16 cellular contexts compared by ENCODE assay signal in genomic region chr4:133156556-133156955, GRCh38. TPM values are rescaled to one million over a fixed set of nuclear protein-coding genes. Genes with fewer than 3 reads are reported as not detected.
DNase-seq lines count a peak whose midpoint lies in the region; ATAC-seq and TF ChIP-seq lines count a peak whose summit lies in the region.
"Had no signal": no experiment of that assay in that cellular context is flagged by ENCODE, and none has a peak within 500 bp of the region (broad histone marks: within the 10 kb centered on the region; RNA-seq: fewer than 3 reads in every experiment).

No MANE protein-coding gene starts in this region.

- H3F3A ChIP-seq in Loucy (ENCODE audit: low read depth), result no peaks in the 10 kb centered on the region
- no peaks in the 10 kb centered on the region for H3F3A ChIP-seq in neural cell (ENCODE audit: insufficient read depth, low read length, poor library complexity, severe bottlenecking)

- H3K4me3 ChIP-seq in Loucy (ENCODE audit: low read length, poor library complexity, severe bottlenecking), result no peak overlapping the region
- H3K4me3 ChIP-seq in neural cell (ENCODE audit: low read length), result peak overlapping the region; percentile 81
- H3K4me3 ChIP-seq: PC-9 had no signal

- peaks cover 12% of the 10 kb centered on the region for H3K27me3 Mint-ChIP-seq in brain

- TF ChIP-seq CTCF in Loucy (conservative IDR thresholded peaks at IDR 0.05; ENCODE audit: low read length) (no peak), brain (conservative IDR thresholded peaks at IDR 0.05) (no peak), neural cell (IDR thresholded peaks at IDR 0.05; ENCODE audit: poor library complexity, severe bottlenecking) (no peak)

- in situ Hi-C loops in ACHN (cut with HindIII; ENCODE audit: low pct_ligation_motif_present, low pct_unique_long_range_greater_than_20kb, low sequenced_read_pairs), result no loop called here

- H3K27me3 ChIP-seq in Loucy (ENCODE audit: insufficient read depth, low read length, poor library complexity, severe bottlenecking) (no peaks in the 10 kb centered on the region), neural cell (ENCODE audit: insufficient read depth, low read depth, low read length) (peaks cover 15% of the 10 kb centered on the region)
- H3K27me3 ChIP-seq: BE2C had no signal

- H3K9ac ChIP-seq in Loucy (ENCODE audit: low read depth, low read length, poor library complexity, severe bottlenecking) (no peak overlapping the region), neural cell (ENCODE audit: low read length) (no peak overlapping the region)

- peaks cover 15% of the 10 kb centered on the region for H3K4me1 ChIP-seq in Loucy (ENCODE audit: insufficient read depth, low read length, poor library complexity, severe bottlenecking)

- no peak overlapping the region for H3K4me2 ChIP-seq in Loucy (ENCODE audit: low read depth, low read length, poor library complexity, severe bottlenecking)
- no peak overlapping the region for H3K4me2 ChIP-seq in neural cell (ENCODE audit: low read length)
- H3K4me2 ChIP-seq: PC-9 had no signal

- H3K9me3 ChIP-seq in Loucy (ENCODE audit: insufficient read depth, low read depth, low read length), result no peaks in the 10 kb centered on the region; the same call in 1 of the 2 replicates
- H3K9me3 ChIP-seq in neural cell (ENCODE audit: low read length), result no peaks in the 10 kb centered on the region
- H3K9me3 ChIP-seq: BE2C had no signal

- DNase-seq in left lobe of liver (ENCODE audit: low spot score) (no peak), NCI-H1694 (lab: John Stamatoyannopoulos, UW) (no peak), ACHN (no peak)
- DNase-seq: CD4-positive, alpha-beta memory T cell; Karpas-422; NCI-H1436; NCI-H2081 treated with DMSO at 0.1 percent for 48 hours; NCI-H226; NCI-H526; PC-9 had no signal

- H3K79me2 ChIP-seq in Loucy (ENCODE audit: insufficient read depth, low read length) (no peaks in the 10 kb centered on the region), neural cell (replicated peaks; ENCODE audit: insufficient read depth, low read length) (no peaks in the 10 kb centered on the region)

- peaks cover 3% of the 10 kb centered on the region for H3K36me3 Mint-ChIP-seq in brain

- H4K20me1 ChIP-seq in Loucy (ENCODE audit: insufficient read depth, low read length, poor library complexity, severe bottlenecking), result no peaks in the 10 kb centered on the region
- no peaks in the 10 kb centered on the region for H4K20me1 ChIP-seq in neural cell (ENCODE audit: insufficient read depth)

- H3K9me2 ChIP-seq in Loucy (replicated peaks; ENCODE audit: low read depth, low read length) (no peaks in the 10 kb centered on the region), neural cell (ENCODE audit: insufficient read depth, low read length) (no peaks in the 10 kb centered on the region)

- 0 out of 2 replicates have a peak overlapping the region, but pooled peaks have one; percentile 50 for H2AFZ ChIP-seq in Loucy (ENCODE audit: low read length)
- H2AFZ ChIP-seq in neural cell (ENCODE audit: low read depth, low read length), result no peak overlapping the region
- H2AFZ ChIP-seq: PC-9 had no signal

- H3K36me3 ChIP-seq in Loucy (ENCODE audit: insufficient read depth, low read length) (no peaks in the 10 kb centered on the region), neural cell (ENCODE audit: insufficient read depth, low read length) (no peaks in the 10 kb centered on the region)
- H3K36me3 ChIP-seq: BE2C had no signal

- peaks cover 46% of the 10 kb centered on the region for H3K4me1 Mint-ChIP-seq in brain

- no peak overlapping the region for H3K27ac ChIP-seq in neural cell (ENCODE audit: low read length)
- H3K27ac ChIP-seq in temporal lobe (ENCODE audit: low read depth, low read length), result peak overlapping the region; percentile 41
- H3K27ac ChIP-seq: PC-9 had no signal

- peak overlapping the region; percentile 27 to 79 (median 69) for H3K4me3 Mint-ChIP-seq in brain
- H3K4me3 Mint-ChIP-seq: CD4-positive, alpha-beta memory T cell had no signal

- no peak for TF ChIP-seq EP300 in neural cell (conservative IDR thresholded peaks at IDR 0.05; ENCODE audit: poor library complexity, severe bottlenecking)

- H3K9me3 Mint-ChIP-seq in brain, result no peaks in the 10 kb centered on the region

- TF ChIP-seq RAD21 in neural cell (conservative IDR thresholded peaks at IDR 0.05), result no peak

- H3K27ac Mint-ChIP-seq in brain, result peak overlapping the region in 4 of 5 experiments; percentile 25 to 75 (median 58)
- H3K27ac Mint-ChIP-seq: CD4-positive, alpha-beta memory T cell had no signal

- ATAC-seq in left lobe of liver (no peak), GM21576 (IDR thresholded peaks at IDR 0.05; ENCODE audit: unreplicated experiment) (no peak)

TF ChIP-seq in neural cell, 6 proteins besides CTCF, POLR2A, EP300 and RAD21:
- TF ChIP-seq POLR2AphosphoS5 (IDR thresholded peaks at IDR 0.05) (no peak), MXI1 (conservative IDR thresholded peaks at IDR 0.05; ENCODE audit: poor library complexity, severe bottlenecking) (no peak), SMC3 (conservative IDR thresholded peaks at IDR 0.05; ENCODE audit: poor library complexity) (no peak), REST (IDR thresholded peaks at IDR 0.05; ENCODE audit: borderline replicate concordance) (no peak), EZH2 (IDR thresholded peaks at IDR 0.05; ENCODE audit: borderline replicate concordance, insufficient read depth, low read length, poor library complexity, severe bottlenecking) (no peak), TAF1 (IDR thresholded peaks at IDR 0.05; ENCODE audit: low read depth) (no peak)

RNA-seq across cellular contexts. Expression of gene PCDH10, which starts 7.5 kb away (rescaled TPM):
- polyA plus RNA-seq in brain (ENCODE audit: insufficient read depth, low read depth, low replicate concordance) (9.5 TPM), neural cell (37.0 and 38.5 TPM in 2 replicates)
- polyA minus RNA-seq in neural cell, result 109 and 111 TPM in 2 replicates
- total RNA-seq in temporal lobe (79.9 TPM), left lobe of liver (not detected)
- total RNA-seq: CD4-positive, alpha-beta memory T cell; PC-9 had no signal
- polyA plus RNA-seq: CD4-positive, alpha-beta memory T cell had no signal

Comparison
In these comparisons a context has a peak if more than half of its experiments do, and no peak if none do; other contexts are left out.
1. RNA of gene PCDH10, which starts 7.5 kb away (total RNA-seq): 79.9 TPM in temporal lobe (single experiment); not detected in left lobe of liver (single experiment); every median in the first group is over 10 times any median in the second.